35 cellular contexts compared by ENCODE assay signal in genomic region chr6:56940463-56940862, GRCh38.
"Had no signal": no experiment of that assay in that cellular context is flagged by ENCODE, and none has a peak within 500 bp of the region (broad histone marks: within the 10 kb centered on the region; RNA-seq: fewer than 3 reads in every experiment).

No MANE protein-coding gene starts in this region.

- H3K4me3 ChIP-seq: MG63 had no signal

- H3K36me3 ChIP-seq: MG63 had no signal

- DNase-seq: MG63, MM.1S, MV-4-11, NCI-H1048, NCI-H1092, NCI-H1092 treated with DMSO at 0.1 percent for 48 hours, NCI-H1105, NCI-H1105 treated with DMSO at 0.1 percent for 48 hours, NCI-H1417, NCI-H1417 treated with DMSO at 0.1 percent for 48 hours, NCI-H1436, NCI-H1436 treated with DMSO at 0.1 percent for 48 hours, NCI-H146, NCI-H1694, NCI-H1694 treated with DMSO at 0.1 percent for 48 hours, NCI-H187, NCI-H187 treated with DMSO at 0.1 percent for 48 hours, NCI-H1930, NCI-H2029, NCI-H2029 treated with DMSO at 0.1 percent for 48 hours, NCI-H2081, NCI-H2081 treated with DMSO at 0.1 percent for 48 hours, NCI-H2107, NCI-H2171, NCI-H2171 treated with DMSO at 0.1 percent for 48 hours, NCI-H2227 treated with DMSO at 0.1 percent for 48 hours, NCI-H226, NCI-H345, NCI-H446, NCI-H446 treated with DMSO at 0.1 percent for 48 hours, NCI-H510A, NCI-H510A treated with DMSO at 0.1 percent for 48 hours, NCI-H524, NCI-H524 treated with DMSO at 0.1 percent for 48 hours, NCI-H526 had no signal

- H3K27me3 ChIP-seq: MG63 had no signal
